Comparison of ENCODE assay signal across 8 cellular contexts in the genomic region with DNA sequence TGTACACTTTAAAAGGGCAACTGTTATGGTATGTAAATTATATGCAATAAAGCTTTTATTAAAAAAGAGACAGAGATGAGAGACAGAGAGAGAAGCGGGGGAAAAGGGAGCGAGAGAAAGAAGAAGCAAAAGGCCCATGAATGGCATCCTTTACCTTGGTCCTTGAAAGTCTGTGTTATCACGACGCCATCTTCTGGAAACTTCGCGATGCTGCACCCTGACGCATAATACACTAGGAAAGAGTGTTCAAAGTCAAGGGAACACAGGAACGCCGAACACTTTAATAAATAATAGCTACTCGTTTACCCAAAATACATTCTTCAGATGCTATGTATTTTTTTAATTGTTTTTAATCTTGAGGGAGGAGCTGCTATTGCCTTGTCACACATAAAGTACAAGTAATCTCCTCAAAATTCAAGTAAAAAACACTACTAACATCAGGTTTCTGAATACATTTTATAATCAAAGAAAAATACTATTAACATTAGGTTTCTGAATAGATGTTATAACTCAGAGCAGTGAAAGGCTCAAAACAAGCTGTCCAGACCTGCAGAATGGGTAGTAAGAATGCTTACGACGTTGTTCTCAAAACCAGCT.
DNase-seq lines count a peak whose midpoint lies in the region; ATAC-seq and TF ChIP-seq lines count a peak whose summit lies in the region.

No MANE protein-coding gene starts in this region.

- DNase-seq in Ammon's horn (ENCODE audit: low spot score), result peak; percentile 79
- peak; percentile 40 for DNase-seq in GM20000 (ENCODE audit: low spot score)
- peak; percentile 55 for DNase-seq in NCI-H69 (lab: John Stamatoyannopoulos, UW)
- DNase-seq in amniotic epithelial cell (ENCODE audit: low read depth), result peak; percentile 58
- peak; percentile 88 for DNase-seq in inferior parietal cortex (ENCODE audit: extremely low spot score)
- peak; percentile 48 for DNase-seq in stimulated activated CD4-positive, alpha-beta T cell treated with anti-CD3 and anti-CD28 coated beads, Interleukin-4, amount 100 ng/mL, for 24 hours

- TF ChIP-seq CTCF in GM20000 (IDR thresholded peaks at IDR 0.05; ENCODE audit: extremely low read depth, missing control alignments), result peak; percentile 57

- ATAC-seq in HG03520 (IDR thresholded peaks at IDR 0.05; ENCODE audit: unreplicated experiment) (no peak), HG03521 (IDR thresholded peaks at IDR 0.05; ENCODE audit: unreplicated experiment) (no peak)
